In the genomic region with DNA sequence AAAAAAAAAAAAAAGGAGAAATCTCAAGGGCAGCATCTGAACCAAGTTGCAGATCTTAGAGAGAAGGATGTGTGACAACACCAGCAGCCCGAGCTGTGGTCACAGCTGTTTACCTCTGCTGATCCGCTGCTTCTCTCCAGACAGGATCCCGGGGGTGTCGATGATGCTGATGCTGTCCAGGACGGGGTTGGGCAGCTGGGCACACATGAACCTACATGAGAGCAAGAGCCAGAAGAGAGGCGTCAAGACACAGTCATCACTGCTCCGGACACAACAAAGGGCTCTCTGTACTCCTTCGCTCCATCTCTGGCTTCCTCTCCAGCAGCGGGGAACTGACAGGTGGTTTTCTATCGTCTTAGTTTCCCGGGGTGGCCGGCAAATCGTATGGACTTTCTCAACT, we compare ENCODE assay signal across 7 cellular contexts.
DNase-seq lines count a peak whose midpoint lies in the region; ATAC-seq and TF ChIP-seq lines count a peak whose summit lies in the region.
"Had no signal": no experiment of that assay in that cellular context is flagged by ENCODE, and none has a peak within 500 bp of the region (broad histone marks: within the 10 kb centered on the region; RNA-seq: fewer than 3 reads in every experiment).

No MANE protein-coding gene starts in this region.

- TF ChIP-seq CTCF in HL-60 (IDR thresholded peaks at IDR 0.05; ENCODE audit: insufficient read depth, low read length) (no peak), nephron (IDR thresholded peaks at IDR 0.05; ENCODE audit: unreplicated experiment in 3 of 3) (no peak)

- peaks cover 17% of the 10 kb centered on the region for H3K36me3 Mint-ChIP-seq in nephron (ENCODE audit: low read depth)

- peak overlapping the region; percentile 77 for H3K27ac ChIP-seq in HL-60 (replicated peaks)
- peak overlapping the region; percentile 80 for H3K27ac ChIP-seq in angular gyrus (ENCODE audit: low read depth, low read length)

- H3K4me3 Mint-ChIP-seq in nephron = peak overlapping the region; percentile 39 to 100 (median 95)

- DNase-seq in HL-60 (ENCODE audit: low read depth in 1 of 2, low spot score in 1 of 2) = peak in 1 of 2 experiments; percentile 74
- DNase-seq in NCI-H146 treated with DMSO at 0.1 percent for 48 hours (lab: John Stamatoyannopoulos, UW; ENCODE audit: unreplicated experiment) = no peak
- DNase-seq: NCI-H226 had no signal

- H3K27me3 ChIP-seq in HL-60 (ENCODE audit: insufficient read depth, poor library complexity, severe bottlenecking) = no peaks in the 10 kb centered on the region

- H3K9me3 Mint-ChIP-seq in nephron = no peaks in the 10 kb centered on the region

- peaks cover 75% of the 10 kb centered on the region for H3K4me1 Mint-ChIP-seq in nephron

- ATAC-seq in GM21528 (IDR thresholded peaks at IDR 0.05; ENCODE audit: low FRiP score, unreplicated experiment) = no peak
- no peak for ATAC-seq in GM18907 (IDR thresholded peaks at IDR 0.05; ENCODE audit: unreplicated experiment)

- no peaks in the 10 kb centered on the region for H3K27me3 Mint-ChIP-seq in nephron (ENCODE audit: low read depth)

- H3K27ac Mint-ChIP-seq in nephron = peak overlapping the region; percentile 41 to 92 (median 77)

- no peak overlapping the region for H3K4me3 ChIP-seq in HL-60 (replicated peaks; ENCODE audit: insufficient read depth, low read length)
